22 cellular contexts compared by ENCODE assay signal in the genomic region with DNA sequence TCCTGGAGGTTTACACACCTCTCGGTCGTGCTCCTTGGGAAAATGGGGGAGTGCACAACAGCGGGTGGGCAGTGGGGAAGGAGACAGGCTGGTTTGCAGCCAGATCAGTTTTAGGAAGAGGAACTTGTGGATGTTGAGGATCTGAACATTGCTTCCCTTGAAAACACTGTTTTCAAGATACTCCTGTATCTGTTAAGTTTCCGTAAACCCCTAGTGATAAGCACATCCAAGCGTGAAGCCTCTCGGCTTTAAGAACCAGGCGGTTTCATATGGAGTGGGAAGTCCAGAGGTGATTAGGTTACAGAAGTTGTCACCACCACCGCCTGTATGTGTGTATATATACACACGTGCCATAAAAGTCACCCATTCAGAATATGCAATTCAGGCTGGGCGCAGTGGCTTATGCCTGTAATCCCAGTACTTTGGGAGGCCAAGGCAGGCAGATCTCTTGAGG. TPM values are rescaled to one million over a fixed set of nuclear protein-coding genes. Genes with fewer than 3 reads are reported as not detected.
DNase-seq lines count a peak whose midpoint lies in the region; ATAC-seq and TF ChIP-seq lines count a peak whose summit lies in the region.
"Had no signal": no experiment of that assay in that cellular context is flagged by ENCODE, and none has a peak within 500 bp of the region (broad histone marks: within the 10 kb centered on the region; RNA-seq: fewer than 3 reads in every experiment).

No MANE protein-coding gene starts in this region.

- no peak overlapping the region for H3K4me3 ChIP-seq in OCI-LY7 (ENCODE audit: low read depth, low read length, poor library complexity, severe bottlenecking)
- H3K4me3 ChIP-seq: dorsolateral prefrontal cortex, esophagus squamous epithelium, heart right ventricle, suprapubic skin had no signal

- ATAC-seq in HG02623 (IDR thresholded peaks at IDR 0.05; ENCODE audit: unreplicated experiment) (no peak), left ventricle myocardium superior (no peak)
- ATAC-seq: activated CD8-positive, alpha-beta memory T cell treated with anti-CD3 and anti-CD28 coated beads, Interleukin-2, amount 10 ng/mL, durations not matched to agents 7 days and 5 days; CD8-positive, alpha-beta T cell; heart right ventricle; SK-N-SH treated with all-trans-retinoic acid at 6 μM for 48 hours had no signal

- POLR2A ChIA-PET in OCI-LY7 (lab: Charles Lee): interaction anchor here (1.1 to 1.7 kb wide), 4 partner anchors 16 to 50 kb away, joined by 3 to 7 read pairs (median 5); no protein-coding TSS in a partner anchor

- H4K20me1 ChIP-seq in OCI-LY7 (ENCODE audit: insufficient read depth, low read length): no peaks in the 10 kb centered on the region

- H3K4me1 ChIP-seq in OCI-LY7 (ENCODE audit: insufficient read depth, low read length, poor library complexity, severe bottlenecking): peaks cover 55% of the 10 kb centered on the region

- TF ChIP-seq CTCF in OCI-LY7 (conservative IDR thresholded peaks at IDR 0.05; ENCODE audit: low read length) (no peak), brain (conservative IDR thresholded peaks at IDR 0.05) (no peak), neural crest cell (conservative IDR thresholded peaks at IDR 0.05) (no peak)

- H3K36me3 Mint-ChIP-seq in brain (peaks cover 35% of the 10 kb centered on the region), neural crest cell (ENCODE audit: low read depth) (peaks cover 9% of the 10 kb centered on the region)

- peak overlapping the region in 3 of 5 experiments; percentile 59 to 90 (median 66) for H3K27ac Mint-ChIP-seq in brain
- H3K27ac Mint-ChIP-seq in neural crest cell (ENCODE audit: unreplicated experiment): peak overlapping the region; percentile 81
- H3K27ac Mint-ChIP-seq: activated CD8-positive, alpha-beta memory T cell treated with anti-CD3 and anti-CD28 coated beads, Interleukin-2, amount 10 ng/mL, durations not matched to agents 7 days and 5 days; CD8-positive, alpha-beta T cell had no signal

- H3K9me3 ChIP-seq in OCI-LY7 (ENCODE audit: low read length): peaks cover 14% of the 10 kb centered on the region; the same call in 1 of the 2 replicates
- H3K9me3 ChIP-seq: esophagus squamous epithelium, suprapubic skin had no signal

- H3K9me3 Mint-ChIP-seq in brain: peaks cover 4 to 33% (median 21%) of the 10 kb centered on the region in 5 experiments
- peaks cover 2% of the 10 kb centered on the region for H3K9me3 Mint-ChIP-seq in neural crest cell

- no peak overlapping the region for H2AFZ ChIP-seq in OCI-LY7 (ENCODE audit: low read length)

- 0 out of 2 replicates have a peak overlapping the region, but pooled peaks have one; percentile 14 for H3K4me2 ChIP-seq in OCI-LY7 (ENCODE audit: low read length)

- BruUV-seq in OCI-LY7 (replicated peaks; lab: Mats Ljungman, UMichigan): no TSS peak

- intact Hi-C loops in OCI-LY7 (cut with micrococcal nuclease; ENCODE audit: unreplicated experiment): no loop called here
- intact Hi-C loops in left ventricle myocardium superior (cut with micrococcal nuclease): no loop called here

- peak overlapping the region; percentile 8 for H3K27ac ChIP-seq in OCI-LY7 (ENCODE audit: low read depth, low read length, poor library complexity, severe bottlenecking)
- H3K27ac ChIP-seq: esophagus squamous epithelium, heart right ventricle, suprapubic skin had no signal

- DNase-seq in DMS79 treated with DMSO at 0.1 percent for 48 hours (lab: John Stamatoyannopoulos, UW) (peak; percentile 34), OCI-LY7 (ENCODE audit: low spot score) (no peak), neural crest cell (ENCODE audit: low read depth, low spot score) (no peak), activated gamma-delta T cell treated with Interleukin-2 at 50 U/mL for 16 hours (no peak), left ventricle myocardium superior (no peak)
- DNase-seq in stimulated activated CD4-positive, alpha-beta T cell treated with anti-CD3 and anti-CD28 coated beads, Interleukin-4, amount 100 ng/mL, for 1 hour: no peak
- DNase-seq: ACHN; activated CD8-positive, alpha-beta memory T cell treated with anti-CD3 and anti-CD28 coated beads, Interleukin-2, amount 10 ng/mL, durations not matched to agents 7 days and 5 days; activated naive CD4-positive, alpha-beta T cell; CD8-positive, alpha-beta T cell; dorsolateral prefrontal cortex; esophagus squamous epithelium; GF-D8; heart right ventricle; kidney glomerular epithelial cell; NCI-H1105; NCI-H226 had no signal

- H3K79me2 ChIP-seq in OCI-LY7 (ENCODE audit: insufficient read depth, low read depth, low read length): peaks cover 53% of the 10 kb centered on the region

- H3K4me3 Mint-ChIP-seq in brain (peak overlapping the region in 2 of 5 experiments; percentile 7 to 37), neural crest cell (no peak overlapping the region)
- H3K4me3 Mint-ChIP-seq: activated CD8-positive, alpha-beta memory T cell treated with anti-CD3 and anti-CD28 coated beads, Interleukin-2, amount 10 ng/mL, durations not matched to agents 7 days and 5 days; CD8-positive, alpha-beta T cell had no signal

- peaks cover 21% of the 10 kb centered on the region for H3K36me3 ChIP-seq in OCI-LY7 (ENCODE audit: insufficient read depth, low read length)
- H3K36me3 ChIP-seq: esophagus squamous epithelium, heart right ventricle, suprapubic skin had no signal

- H3K4me1 Mint-ChIP-seq in brain (peaks cover 25% of the 10 kb centered on the region), neural crest cell (peaks cover 21% of the 10 kb centered on the region)
- H3K4me1 Mint-ChIP-seq: activated CD8-positive, alpha-beta memory T cell treated with anti-CD3 and anti-CD28 coated beads, Interleukin-2, amount 10 ng/mL, durations not matched to agents 7 days and 5 days had no signal

- peaks cover 5% of the 10 kb centered on the region for H3K27me3 Mint-ChIP-seq in brain
- H3K27me3 Mint-ChIP-seq in neural crest cell (ENCODE audit: low read depth): no peaks in the 10 kb centered on the region
- H3K27me3 Mint-ChIP-seq: activated CD8-positive, alpha-beta memory T cell treated with anti-CD3 and anti-CD28 coated beads, Interleukin-2, amount 10 ng/mL, durations not matched to agents 7 days and 5 days had no signal

- CTCF ChIA-PET in OCI-LY7 (lab: Charles Lee; ENCODE audit: unreplicated experiment): no interaction called here

- H3K9me2 ChIP-seq in OCI-LY7 (ENCODE audit: insufficient read depth, low read length): no peaks in the 10 kb centered on the region

RNA-seq across cellular contexts. Expression of gene SIPA1L3, which starts 47.4 kb away (rescaled TPM):
- 21.2 and 36.3 TPM in 2 replicates for total RNA-seq in OCI-LY7 (2014; rRNA removed; shearing (Covaris generic))
- total RNA-seq in OCI-LY7 (2022) (70.7 and 84.4 TPM in 2 replicates), neural crest cell (41.2 and 44.0 TPM in 2 replicates), left ventricle myocardium superior (10.5 TPM)
- 11.2 TPM for polyA plus RNA-seq in brain (ENCODE audit: insufficient read depth, low read depth, low replicate concordance)

RNA-seq across cellular contexts. Expression of gene WDR87, which starts 48.1 kb away (rescaled TPM):
- total RNA-seq in OCI-LY7 (2014; rRNA removed; shearing (Covaris generic)): 0.08 TPM in 1 of 2 replicates, not detected in the other
- total RNA-seq in OCI-LY7 (2022) (0.08 and 0.09 TPM in 2 replicates), neural crest cell (not detected in 2 replicates), left ventricle myocardium superior (not detected)
- polyA plus RNA-seq in brain (ENCODE audit: insufficient read depth, low read depth, low replicate concordance): not detected
- total RNA-seq: activated CD8-positive, alpha-beta memory T cell treated with anti-CD3 and anti-CD28 coated beads, Interleukin-2, amount 10 ng/mL, durations not matched to agents 7 days and 5 days; CD8-positive, alpha-beta T cell; esophagus squamous epithelium; pulmonary artery endothelial cell; suprapubic skin had no signal
- polyA plus RNA-seq: heart right ventricle had no signal
